Comparison of ENCODE assay signal across 16 cellular contexts in the genomic region with DNA sequence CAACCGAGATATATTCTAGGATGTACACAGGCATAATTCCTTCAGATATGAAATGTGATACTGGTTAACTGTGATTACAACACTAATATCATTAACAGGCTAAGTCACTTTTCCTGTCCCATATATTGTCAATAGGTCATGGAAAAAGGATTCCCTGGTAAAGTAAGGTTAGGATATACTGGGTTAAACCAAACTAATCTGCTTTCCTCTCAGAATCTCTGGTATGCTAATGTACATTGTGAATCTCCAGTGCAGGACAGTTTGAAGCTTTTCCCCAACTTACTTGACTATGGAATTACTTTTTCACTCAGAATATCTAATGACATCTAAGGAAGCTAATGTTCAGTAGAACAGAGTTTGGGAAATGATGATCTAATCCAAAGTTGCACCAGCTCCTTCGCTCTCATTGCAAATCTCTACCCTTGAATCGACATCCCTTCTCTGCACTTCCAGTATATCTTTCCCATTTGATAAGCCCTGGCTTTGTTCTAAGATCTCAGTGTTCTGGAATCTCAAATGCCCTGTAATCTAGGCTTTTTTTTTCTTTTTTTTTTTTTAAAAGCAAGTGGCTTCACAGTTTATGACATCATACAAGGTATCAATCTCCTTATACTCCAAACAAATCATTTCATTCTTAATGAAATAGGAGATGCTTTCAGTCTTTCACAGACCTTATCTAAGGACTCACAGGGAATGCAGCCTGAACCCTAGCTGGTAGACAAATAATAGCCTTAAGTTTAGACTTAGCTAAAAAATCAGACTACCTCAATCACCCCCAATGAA. TPM values are rescaled to one million over a fixed set of nuclear protein-coding genes. Genes with fewer than 3 reads are reported as not detected.
DNase-seq lines count a peak whose midpoint lies in the region; ATAC-seq and TF ChIP-seq lines count a peak whose summit lies in the region.
"Had no signal": no experiment of that assay in that cellular context is flagged by ENCODE, and none has a peak within 500 bp of the region (broad histone marks: within the 10 kb centered on the region; RNA-seq: fewer than 3 reads in every experiment).

No MANE protein-coding gene starts in this region.

- intact Hi-C loops in mammary epithelial cell (cut with micrococcal nuclease) (loop anchor here (1.0 to 2.0 kb wide), 3 partner anchors 35 to 156 kb away; a partner anchor contains a TSS), breast epithelium (cut with DNase I; ENCODE audit: low total_unique reads) (no loop called here)

- H3K4me1 ChIP-seq in mammary epithelial cell (ENCODE audit: insufficient read depth, low read length) (no peaks in the 10 kb centered on the region), breast epithelium (no peaks in the 10 kb centered on the region), adipocyte (ENCODE audit: control insufficient read depth, insufficient read depth, low read length) (peaks cover 20% of the 10 kb centered on the region), subcutaneous abdominal adipose tissue (ENCODE audit: control insufficient read depth in 5 of 5, insufficient read depth in 5 of 5, low read length in 5 of 5) (peaks cover 0 to 6% (median 0%) of the 10 kb centered on the region in 5 donors)

- H3K36me3 ChIP-seq in mammary epithelial cell (ENCODE audit: insufficient read depth, low read length) (peaks cover 33% of the 10 kb centered on the region), breast epithelium (peaks cover 3% of the 10 kb centered on the region), adipocyte (ENCODE audit: control insufficient read depth, insufficient read depth, low read length, severe bottlenecking) (peaks cover 59% of the 10 kb centered on the region), subcutaneous abdominal adipose tissue (ENCODE audit: control insufficient read depth in 5 of 5, insufficient read depth in 5 of 5, low read length in 5 of 5) (peaks cover 34 to 48% (median 40%) of the 10 kb centered on the region in 5 donors)

- peaks cover 12 to 26% of the 10 kb centered on the region in 2 donors for H3K4me1 Mint-ChIP-seq in immature natural killer cell
- H3K4me1 Mint-ChIP-seq: nephron had no signal

- no peak for TF ChIP-seq POLR2A in breast epithelium (IDR thresholded peaks at IDR 0.05)

- no peak overlapping the region for H3K27ac ChIP-seq in mammary epithelial cell (ENCODE audit: insufficient read depth, low read depth, low read length)
- H3K27ac ChIP-seq in breast epithelium = no peak overlapping the region
- H3K27ac ChIP-seq in subcutaneous abdominal adipose tissue (ENCODE audit: low read depth, low read length) = peak overlapping the region; percentile 34
- H3K27ac ChIP-seq: SJSA1 had no signal

- H3K79me2 ChIP-seq in mammary epithelial cell (ENCODE audit: insufficient read depth, low read length) = no peaks in the 10 kb centered on the region

- in situ Hi-C loops in mammary epithelial cell (cut with MboI; ENCODE audit: low sequenced_read_pairs in 2 of 2) = no loop called here

- H3K36me3 Mint-ChIP-seq in immature natural killer cell = peaks cover 14 to 44% (median 17%) of the 10 kb centered on the region in 3 donors

- 98% methylated on average over 3 of the region's 3 CpGs for whole genome bisulfite sequencing in mammary epithelial cell (ENCODE audit: low coverage, missing lambda C conversion rate)

- no peaks in the 10 kb centered on the region for H4K20me1 ChIP-seq in mammary epithelial cell (ENCODE audit: insufficient read depth, low read length)

- dilution Hi-C loops in mammary epithelial cell (cut with HindIII; ENCODE audit: low sequenced_read_pairs) = loop anchor here (5.0 to 25.0 kb wide), 2 partner anchors 89 to 169 kb away; no protein-coding TSS in a partner anchor

- H3K9ac ChIP-seq in mammary epithelial cell (ENCODE audit: insufficient read depth, low read length) (no peak overlapping the region), adipocyte (ENCODE audit: low read length) (peak overlapping the region; percentile 53), subcutaneous abdominal adipose tissue (ENCODE audit: low read length in 5 of 5) (no peak overlapping the region)

- no peak overlapping the region for H2AFZ ChIP-seq in mammary epithelial cell (ENCODE audit: low read depth, low read length)

- TSS peak; percentile 3 for BruUV-seq in mammary epithelial cell (replicated peaks; lab: Mats Ljungman, UMichigan)

- H3K4me3 ChIP-seq in mammary epithelial cell (replicated peaks in 1 of 3; ENCODE audit: insufficient read depth in 1 of 3, low read depth in 2 of 3, low read length in 3 of 3) (no peak overlapping the region), breast epithelium (no peak overlapping the region), adipocyte (ENCODE audit: low read length) (no peak overlapping the region), subcutaneous abdominal adipose tissue (ENCODE audit: low read depth in 1 of 5, low read length in 5 of 5) (no peak overlapping the region)
- H3K4me3 ChIP-seq: heart right ventricle, SJSA1 had no signal

- no peaks in the 10 kb centered on the region for H3K9me3 ChIP-seq in mammary epithelial cell (replicated peaks; ENCODE audit: insufficient read depth, low read length)
- no peaks in the 10 kb centered on the region for H3K9me3 ChIP-seq in breast epithelium
- H3K9me3 ChIP-seq in adipocyte (ENCODE audit: control insufficient read depth, low read length) = no peaks in the 10 kb centered on the region
- no peaks in the 10 kb centered on the region for H3K9me3 ChIP-seq in subcutaneous abdominal adipose tissue (ENCODE audit: control insufficient read depth in 5 of 5, low read length in 5 of 5)
- H3K9me3 ChIP-seq: heart right ventricle had no signal

- no peak for TF ChIP-seq CTCF in mammary epithelial cell (conservative IDR thresholded peaks at IDR 0.05 in 1 of 2, IDR thresholded peaks at IDR 0.05 in 1 of 2; ENCODE audit: extremely low read depth in 1 of 2, insufficient read depth in 1 of 2, low read depth in 1 of 2, low read length in 2 of 2)
- TF ChIP-seq CTCF in breast epithelium (IDR thresholded peaks at IDR 0.05) = no peak

- no peak overlapping the region for H3K4me3 Mint-ChIP-seq in immature natural killer cell
- H3K4me3 Mint-ChIP-seq: nephron; stimulated activated naive B cell treated with anti-CD40 and anti-IgM and Interleukin-4, amounts not matched to agents 10 μg/mL and 1 μg/mL and 100 μg/mL, for 72 hours had no signal

- CTCF ChIA-PET in mammary epithelial cell (lab: Charles Lee; ENCODE audit: low non-redundant PET) = interaction anchor here (0.5 to 1.3 kb wide), 9 partner anchors 9 to 307 kb away, joined by 3 to 43 read pairs (median 5); no protein-coding TSS in a partner anchor

- no peak overlapping the region for H3K4me2 ChIP-seq in mammary epithelial cell (ENCODE audit: insufficient read depth, low read depth, low read length)

- no peak for DNase-seq in mammary epithelial cell
- no peak for DNase-seq in breast epithelium (ENCODE audit: low spot score in 2 of 2)
- DNase-seq in adipocyte (ENCODE audit: low read depth) = peak; percentile 11
- no peak for DNase-seq in immature natural killer cell
- DNase-seq in putamen (ENCODE audit: low spot score) = no peak
- DNase-seq in NCI-H446 treated with DMSO at 0.1 percent for 48 hours (lab: John Stamatoyannopoulos, UW) = no peak
- DNase-seq: activated CD8-positive, alpha-beta memory T cell treated with anti-CD3 and anti-CD28 coated beads for 24 hours; Calu3; GOT3; heart right ventricle; stimulated activated CD4-positive, alpha-beta T cell treated with anti-CD3 and anti-CD28 coated beads, Interleukin-4, amount 100 ng/mL, for 4 hours; stimulated activated naive B cell treated with anti-CD40 and anti-IgM and Interleukin-4, amounts not matched to agents 10 μg/mL and 1 μg/mL and 100 μg/mL, for 72 hours had no signal

- no peak for ATAC-seq in GM21381 (IDR thresholded peaks at IDR 0.05; ENCODE audit: unreplicated experiment)
- ATAC-seq: stimulated activated naive B cell treated with anti-CD40 and anti-IgM and Interleukin-4, amounts not matched to agents 10 μg/mL and 1 μg/mL and 100 μg/mL, for 72 hours had no signal

- H3K27ac Mint-ChIP-seq in immature natural killer cell = peak overlapping the region in 5 of 6 donors; percentile 28 to 66 (median 51)
- H3K27ac Mint-ChIP-seq: stimulated activated naive B cell treated with anti-CD40 and anti-IgM and Interleukin-4, amounts not matched to agents 10 μg/mL and 1 μg/mL and 100 μg/mL, for 72 hours had no signal

- H3K27me3 Mint-ChIP-seq in immature natural killer cell (ENCODE audit: low read depth in 3 of 3) = peaks cover 0 to 1% (median 0%) of the 10 kb centered on the region in 3 donors
- H3K27me3 Mint-ChIP-seq: stimulated activated naive B cell treated with anti-CD40 and anti-IgM and Interleukin-4, amounts not matched to agents 10 μg/mL and 1 μg/mL and 100 μg/mL, for 72 hours had no signal

- H3K27me3 ChIP-seq in mammary epithelial cell (ENCODE audit: insufficient read depth, low read length) (no peaks in the 10 kb centered on the region), breast epithelium (no peaks in the 10 kb centered on the region), adipocyte (replicated peaks; ENCODE audit: control insufficient read depth, insufficient read depth, low read length) (no peaks in the 10 kb centered on the region), subcutaneous abdominal adipose tissue (ENCODE audit: control insufficient read depth in 5 of 5, insufficient read depth in 4 of 5, low read length in 5 of 5) (no peaks in the 10 kb centered on the region)
- H3K27me3 ChIP-seq: heart right ventricle, SJSA1 had no signal

- no peaks in the 10 kb centered on the region for H3K9me3 Mint-ChIP-seq in immature natural killer cell
- H3K9me3 Mint-ChIP-seq: nephron; stimulated activated naive B cell treated with anti-CD40 and anti-IgM and Interleukin-4, amounts not matched to agents 10 μg/mL and 1 μg/mL and 100 μg/mL, for 72 hours had no signal

RNA-seq across cellular contexts. Expression of a gene that starts 43.8 kb away (rescaled TPM):
- total RNA-seq in mammary epithelial cell (100 to 1,000 TPM; 119 to 217 TPM), breast epithelium (100 to 1,000 TPM in 2 of 3 donors, 10 to 100 TPM in 1; 95.2 to 139 (median 115) TPM)
- polyA plus RNA-seq in mammary epithelial cell (83.8 TPM), immature natural killer cell (100 to 1,000 TPM in 2 of 3 donors, 10 to 100 TPM in 1; 71.0 to 133 (median 106) TPM)
- 98.0 TPM for polyA minus RNA-seq in mammary epithelial cell
